ENCODE assay signal across 2 cellular contexts in the genomic region with DNA sequence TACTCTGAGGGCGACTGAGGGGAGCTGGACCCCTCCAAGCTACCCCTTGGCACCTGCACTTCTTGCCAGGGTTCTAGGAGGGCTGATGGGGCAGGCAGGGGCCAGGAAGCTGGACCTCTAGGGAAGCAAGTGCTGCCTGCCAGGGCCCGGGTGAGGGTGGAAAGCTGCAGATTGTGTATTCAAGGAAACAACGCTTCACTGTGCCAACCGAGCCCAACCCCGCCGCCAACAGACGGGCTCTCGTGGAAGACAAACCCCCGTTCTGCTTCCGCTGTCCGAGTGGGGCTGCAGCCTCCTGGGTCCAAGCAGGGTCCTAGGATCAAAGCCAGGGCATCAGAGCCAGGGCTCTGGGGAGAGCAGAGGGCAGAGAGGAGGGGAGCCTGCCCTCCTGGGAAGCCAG.
TF ChIP-seq lines count a peak whose summit lies in the region.

No MANE protein-coding gene starts in this region.

TF ChIP-seq in HepG2, 621 proteins besides CTCF, POLR2A, EP300 and RAD21:
- TF ChIP-seq ZNF510 (CRISPR knock-in tag; IDR thresholded peaks at IDR 0.05; ENCODE audit: low read depth) (no peak), ZBTB8A (CRISPR knock-in tag; IDR thresholded peaks at IDR 0.05; ENCODE audit: borderline replicate concordance, low read depth) (no peak), FLYWCH1 (CRISPR knock-in tag; IDR thresholded peaks at IDR 0.05) (no peak)

TF ChIP-seq in GM12891, 5 proteins besides CTCF, POLR2A, EP300 and RAD21:
- TF ChIP-seq TAF1 (IDR thresholded peaks at IDR 0.05; ENCODE audit: low read depth, low read length), result no peak
